In the genomic region with DNA sequence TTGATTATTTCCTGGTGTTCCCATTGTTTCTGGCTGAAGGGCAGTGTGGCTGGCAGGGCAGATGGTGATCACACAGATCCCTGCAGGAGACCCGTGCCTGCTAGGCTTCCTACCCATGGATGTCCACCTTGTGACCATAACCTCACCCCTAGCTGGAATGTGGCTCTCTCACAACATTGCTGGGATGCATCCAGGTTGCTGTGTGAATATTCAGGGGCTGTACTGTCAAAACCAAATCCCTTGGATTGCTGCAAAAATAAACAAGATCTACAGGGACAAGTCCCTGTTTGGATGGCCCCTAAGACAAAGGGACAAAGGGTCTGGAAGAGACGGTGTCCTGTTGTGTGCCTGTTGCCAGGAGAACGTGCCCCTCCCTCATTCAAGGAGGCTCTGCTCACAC, we compare ENCODE assay signal across 25 cellular contexts.
"Had no signal": no experiment of that assay in that cellular context is flagged by ENCODE, and none has a peak within 500 bp of the region (broad histone marks: within the 10 kb centered on the region; RNA-seq: fewer than 3 reads in every experiment).

No MANE protein-coding gene starts in this region.

- H3K27ac ChIP-seq: body of pancreas, esophagus squamous epithelium, prostate gland, skin epidermis, tibial nerve, uterus had no signal

- H3K36me3 ChIP-seq: esophagus squamous epithelium, prostate gland, tibial nerve, uterus had no signal

- H3K27me3 Mint-ChIP-seq: activated naive CD8-positive, alpha-beta T cell treated with anti-CD3 and anti-CD28 coated beads for 36 hours had no signal

- H3K9me3 Mint-ChIP-seq: activated B cell treated with CpG ODN at 0.5 μM for 24 hours; activated CD8-positive, alpha-beta T cell treated with anti-CD3 and anti-CD28 coated beads for 36 hours; activated naive CD8-positive, alpha-beta T cell treated with anti-CD3 and anti-CD28 coated beads for 36 hours; activated T-helper 17 cell treated with anti-CD3 and anti-CD28 coated beads, Interleukin-2, amount 50 U/mL, for 72 hours; nephron; stimulated activated naive CD8-positive, alpha-beta T cell treated with anti-CD3 and anti-CD28 coated beads, Interleukin-15, Interleukin-2, amounts not matched to agents 100 ng/mL and 50 ng/mL, for 24 hours had no signal

- H3K36me3 Mint-ChIP-seq: activated naive CD8-positive, alpha-beta T cell treated with anti-CD3 and anti-CD28 coated beads for 36 hours had no signal

- H3K4me3 Mint-ChIP-seq: activated B cell treated with CpG ODN at 0.5 μM for 24 hours; activated CD8-positive, alpha-beta T cell treated with anti-CD3 and anti-CD28 coated beads for 36 hours; activated naive CD8-positive, alpha-beta T cell treated with anti-CD3 and anti-CD28 coated beads for 36 hours; activated T-helper 17 cell treated with anti-CD3 and anti-CD28 coated beads, Interleukin-2, amount 50 U/mL, for 72 hours; nephron; stimulated activated naive CD8-positive, alpha-beta T cell treated with anti-CD3 and anti-CD28 coated beads, Interleukin-15, Interleukin-2, amounts not matched to agents 100 ng/mL and 50 ng/mL, for 24 hours had no signal

- H3K4me1 Mint-ChIP-seq: activated B cell treated with CpG ODN at 0.5 μM for 24 hours; activated naive CD8-positive, alpha-beta T cell treated with anti-CD3 and anti-CD28 coated beads for 36 hours; activated T-helper 17 cell treated with anti-CD3 and anti-CD28 coated beads, Interleukin-2, amount 50 U/mL, for 72 hours; nephron had no signal

- H3K27ac Mint-ChIP-seq: activated B cell treated with CpG ODN at 0.5 μM for 24 hours; activated CD8-positive, alpha-beta T cell treated with anti-CD3 and anti-CD28 coated beads for 36 hours; activated naive CD8-positive, alpha-beta T cell treated with anti-CD3 and anti-CD28 coated beads for 36 hours; activated T-helper 17 cell treated with anti-CD3 and anti-CD28 coated beads, Interleukin-2, amount 50 U/mL, for 72 hours; nephron; stimulated activated naive CD8-positive, alpha-beta T cell treated with anti-CD3 and anti-CD28 coated beads, Interleukin-15, Interleukin-2, amounts not matched to agents 100 ng/mL and 50 ng/mL, for 24 hours had no signal

- H3K9me3 ChIP-seq: body of pancreas, esophagus squamous epithelium, prostate gland, tibial nerve, uterus had no signal

- ATAC-seq: activated CD8-positive, alpha-beta T cell treated with anti-CD3 and anti-CD28 coated beads for 36 hours; activated T-helper 17 cell treated with anti-CD3 and anti-CD28 coated beads, Interleukin-2, amount 50 U/mL, for 72 hours; body of pancreas; left lobe of liver; right cardiac atrium had no signal

- DNase-seq: activated B cell treated with CpG ODN at 0.5 μM for 24 hours; activated CD4-positive, alpha-beta T cell treated with anti-CD3 and anti-CD28 coated beads for 4 hours; activated CD8-positive, alpha-beta T cell treated with anti-CD3 and anti-CD28 coated beads for 36 hours; activated naive CD4-positive, alpha-beta T cell; activated naive CD8-positive, alpha-beta T cell treated with anti-CD3 and anti-CD28 coated beads for 36 hours; activated T-cell treated with anti-CD3 and anti-CD28 coated beads, Interleukin-2, amount 50 U/mL, for 1 hour; amniotic stem cell; body of pancreas; central memory CD4-positive, alpha-beta T cell; cortex of kidney; effector CD4-positive, alpha-beta T cell; esophagus squamous epithelium; mammary epithelial cell; midbrain; right cardiac atrium; stimulated activated CD4-positive, alpha-beta T cell treated with anti-CD3 and anti-CD28 coated beads, Interleukin-2, amount 100 ng/mL, for 48 hours; T-helper 9 cell; uterus had no signal

- H3K4me3 ChIP-seq: body of pancreas, esophagus squamous epithelium, prostate gland, skin epidermis, tibial nerve, uterus had no signal

- H3K4me1 ChIP-seq: body of pancreas, esophagus squamous epithelium, prostate gland, tibial nerve, uterus had no signal

- H3K27me3 ChIP-seq: body of pancreas, esophagus squamous epithelium, tibial nerve, uterus had no signal
